ENCODE assay signal across 16 cellular contexts in the genomic region with DNA sequence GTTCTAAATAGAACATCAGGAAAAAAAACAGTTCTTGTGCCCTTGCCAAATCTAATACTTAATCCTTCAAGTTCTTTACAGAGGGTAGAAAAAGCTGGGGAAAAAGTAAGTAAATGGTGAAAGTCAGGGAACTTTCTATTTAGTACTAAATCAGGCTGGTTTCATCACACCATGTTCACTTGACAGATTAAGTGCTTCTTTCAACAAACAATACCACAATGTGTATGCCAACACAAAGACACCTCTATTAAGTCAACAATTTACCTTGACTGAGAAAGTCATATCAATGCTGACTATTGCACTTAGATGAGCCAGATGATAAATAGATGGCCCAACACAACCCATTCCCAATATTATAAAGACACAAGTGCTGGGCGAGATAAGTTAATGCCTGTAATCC.
"Had no signal": no experiment of that assay in that cellular context is flagged by ENCODE, and none has a peak within 500 bp of the region (broad histone marks: within the 10 kb centered on the region; RNA-seq: fewer than 3 reads in every experiment).

No MANE protein-coding gene starts in this region.

- H3K27me3 Mint-ChIP-seq: activated B cell treated with CpG ODN at 0.5 μM for 24 hours; activated CD8-positive, alpha-beta T cell treated with anti-CD3 and anti-CD28 coated beads for 36 hours; brain; stimulated activated naive B cell treated with anti-CD40 and anti-IgM and Interleukin-4, amounts not matched to agents 10 μg/mL and 1 μg/mL and 100 μg/mL, for 72 hours had no signal

- ATAC-seq: activated CD8-positive, alpha-beta T cell treated with anti-CD3 and anti-CD28 coated beads for 36 hours; sciatic nerve; stimulated activated naive B cell treated with anti-CD40 and anti-IgM and Interleukin-4, amounts not matched to agents 10 μg/mL and 1 μg/mL and 100 μg/mL, for 72 hours had no signal

- H3K4me3 Mint-ChIP-seq: activated B cell treated with CpG ODN at 0.5 μM for 24 hours; activated CD8-positive, alpha-beta T cell treated with anti-CD3 and anti-CD28 coated beads for 36 hours; activated naive CD4-positive, alpha-beta T cell treated with anti-CD3 and anti-CD28 coated beads for 36 hours; brain; stimulated activated naive B cell treated with anti-CD40 and anti-IgM and Interleukin-4, amounts not matched to agents 10 μg/mL and 1 μg/mL and 100 μg/mL, for 72 hours had no signal

- H3K27ac Mint-ChIP-seq: activated B cell treated with CpG ODN at 0.5 μM for 24 hours; activated CD8-positive, alpha-beta T cell treated with anti-CD3 and anti-CD28 coated beads for 36 hours; activated naive CD4-positive, alpha-beta T cell treated with anti-CD3 and anti-CD28 coated beads for 36 hours; stimulated activated naive B cell treated with anti-CD40 and anti-IgM and Interleukin-4, amounts not matched to agents 10 μg/mL and 1 μg/mL and 100 μg/mL, for 72 hours had no signal

- H3K27ac ChIP-seq: colonic mucosa, thyroid gland had no signal

- H3K9me3 Mint-ChIP-seq: activated B cell treated with CpG ODN at 0.5 μM for 24 hours; activated CD8-positive, alpha-beta T cell treated with anti-CD3 and anti-CD28 coated beads for 36 hours; activated naive CD4-positive, alpha-beta T cell treated with anti-CD3 and anti-CD28 coated beads for 36 hours; brain; stimulated activated naive B cell treated with anti-CD40 and anti-IgM and Interleukin-4, amounts not matched to agents 10 μg/mL and 1 μg/mL and 100 μg/mL, for 72 hours had no signal

- H3K4me3 ChIP-seq: colonic mucosa, thyroid gland had no signal

- H3K9me3 ChIP-seq: colonic mucosa, thyroid gland had no signal

- H3K27me3 ChIP-seq: colonic mucosa, thyroid gland had no signal

- H3K4me1 ChIP-seq: colonic mucosa, thyroid gland had no signal

- DNase-seq: activated B cell treated with CpG ODN at 0.5 μM for 24 hours; activated CD4-positive, alpha-beta T cell treated with anti-CD3 and anti-CD28 coated beads for 48 hours; activated CD8-positive, alpha-beta T cell treated with anti-CD3 and anti-CD28 coated beads for 36 hours; activated naive CD4-positive, alpha-beta T cell treated with anti-CD3 and anti-CD28 coated beads for 36 hours; activated T-cell treated with anti-CD3 and anti-CD28 coated beads, Interleukin-2, amount 50 U/mL, for 1 hour; anterior cingulate cortex; central memory CD4-positive, alpha-beta T cell; colonic mucosa; hypothalamus; occipital lobe; stimulated activated naive B cell treated with anti-CD40 and anti-IgM and Interleukin-4, amounts not matched to agents 10 μg/mL and 1 μg/mL and 100 μg/mL, for 72 hours; T-helper 1 cell; T-helper 9 cell; thyroid gland had no signal

- H3K36me3 ChIP-seq: colonic mucosa, thyroid gland had no signal
